Comparison of ENCODE assay signal across 1 cellular context in genomic region chr2:47629501-47630460, GRCh38.
TF ChIP-seq lines count a peak whose summit lies in the region.

No MANE protein-coding gene starts in this region.

TF ChIP-seq in H1, 55 proteins besides CTCF, POLR2A, EP300 and RAD21:
- no peak for TF ChIP-seq CREB1 (IDR thresholded peaks at IDR 0.05)
- TF ChIP-seq TAF1 (IDR thresholded peaks at IDR 0.05; ENCODE audit: low read depth, low read length) = no peak
- no peak for TF ChIP-seq SUZ12 (IDR thresholded peaks at IDR 0.05; ENCODE audit: low read length)
- TF ChIP-seq BCL11A (IDR thresholded peaks at IDR 0.05; ENCODE audit: low read depth in 2 of 2, low read length in 2 of 2) = no peak
- no peak for TF ChIP-seq TBP (IDR thresholded peaks at IDR 0.05; ENCODE audit: low read depth, low read length)
- TF ChIP-seq JUN (IDR thresholded peaks at IDR 0.05; ENCODE audit: low read depth, low read length) = no peak
- TF ChIP-seq POU5F1 (IDR thresholded peaks at IDR 0.05; ENCODE audit: low read depth, low read length) = no peak
- no peak for TF ChIP-seq JUND (IDR thresholded peaks at IDR 0.05; ENCODE audit: low read length)
- no peak for TF ChIP-seq E2F6 (IDR thresholded peaks at IDR 0.05)
- TF ChIP-seq GTF2F1 (IDR thresholded peaks at IDR 0.05; ENCODE audit: borderline replicate concordance, low read depth, low read length) = no peak
- TF ChIP-seq CBX5 (IDR thresholded peaks at IDR 0.05; ENCODE audit: low read depth, low read length) = no peak
- TF ChIP-seq ATF2 (IDR thresholded peaks at IDR 0.05; ENCODE audit: low read length) = no peak
- TF ChIP-seq SP4 (IDR thresholded peaks at IDR 0.05; ENCODE audit: low read length) = no peak
- TF ChIP-seq CEBPB (IDR thresholded peaks at IDR 0.05; ENCODE audit: low read depth, low read length) = no peak
- no peak for TF ChIP-seq FOSL1 (IDR thresholded peaks at IDR 0.05; ENCODE audit: insufficient read depth, low read depth, low read length)
- TF ChIP-seq YY1 (IDR thresholded peaks at IDR 0.05; ENCODE audit: low read depth, low read length) = no peak
- no peak for TF ChIP-seq CBX8 (IDR thresholded peaks at IDR 0.05; ENCODE audit: borderline replicate concordance, low read depth, low read length)
- no peak for TF ChIP-seq RXRA (IDR thresholded peaks at IDR 0.05; ENCODE audit: insufficient read depth, low read depth, low read length)
